In the genomic region with DNA sequence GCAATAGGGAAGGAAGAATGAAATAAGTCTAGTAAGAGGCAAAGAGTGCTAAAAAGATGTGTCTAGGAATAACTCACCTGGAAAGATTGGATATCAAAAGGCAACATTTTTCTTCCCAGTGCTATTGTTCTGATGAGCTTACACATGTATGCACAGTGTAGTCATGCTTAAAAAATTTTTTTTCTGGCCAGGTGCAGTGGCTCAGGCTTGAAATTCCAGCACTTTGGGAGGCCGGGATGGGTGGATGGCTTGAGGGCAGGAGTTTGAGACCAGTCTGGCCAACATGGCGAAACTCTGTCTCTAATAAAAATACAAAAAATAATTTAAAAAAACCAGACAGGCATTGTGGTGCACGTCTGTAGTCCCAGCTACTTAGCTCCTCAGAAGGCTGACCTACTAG, we compare ENCODE assay signal across 25 cellular contexts.
"Had no signal": no experiment of that assay in that cellular context is flagged by ENCODE, and none has a peak within 500 bp of the region (broad histone marks: within the 10 kb centered on the region; RNA-seq: fewer than 3 reads in every experiment).

No MANE protein-coding gene starts in this region.

- H3K4me3 Mint-ChIP-seq: dendritic cell treated with granulocyte-macrophage colony-stimulating factor and Interleukin-4, amounts not matched to agents 40 ng/mL and 50 ng/mL, for 4 days; naive thymus-derived CD8-positive, alpha-beta T cell; nephron progenitor cell; stimulated activated naive CD8-positive, alpha-beta T cell treated with anti-CD3 and anti-CD28 coated beads, Interleukin-15, amount 100 ng/mL, for 72 hours had no signal

- H3K9me3 Mint-ChIP-seq: dendritic cell treated with granulocyte-macrophage colony-stimulating factor and Interleukin-4, amounts not matched to agents 40 ng/mL and 50 ng/mL, for 4 days; stimulated activated naive CD8-positive, alpha-beta T cell treated with anti-CD3 and anti-CD28 coated beads, Interleukin-15, amount 100 ng/mL, for 72 hours had no signal

- H3K27me3 Mint-ChIP-seq: dendritic cell treated with granulocyte-macrophage colony-stimulating factor and Interleukin-4, amounts not matched to agents 40 ng/mL and 50 ng/mL, for 4 days; naive thymus-derived CD8-positive, alpha-beta T cell; stimulated activated naive CD8-positive, alpha-beta T cell treated with anti-CD3 and anti-CD28 coated beads, Interleukin-15, amount 100 ng/mL, for 72 hours had no signal

- H3K4me3 ChIP-seq: colonic mucosa, gastroesophageal sphincter, heart left ventricle, hepatocyte, lower lobe of right lung, prostate gland, right atrium auricular region, smooth muscle cell, suprapubic skin, transverse colon, vagina had no signal

- ATAC-seq: gastroesophageal sphincter; heart left ventricle; left ventricle myocardium superior; lower lobe of right lung; naive thymus-derived CD8-positive, alpha-beta T cell; sciatic nerve; stimulated activated naive CD8-positive, alpha-beta T cell treated with anti-CD3 and anti-CD28 coated beads, Interleukin-15, amount 100 ng/mL, for 72 hours had no signal

- H3K36me3 Mint-ChIP-seq: naive thymus-derived CD8-positive, alpha-beta T cell had no signal

- DNase-seq: colonic mucosa; effector memory CD4-positive, alpha-beta T cell; foreskin fibroblast; heart left ventricle; left ventricle myocardium superior; lower lobe of right lung; naive thymus-derived CD8-positive, alpha-beta T cell; nephron progenitor cell; nucleus accumbens; stimulated activated CD4-positive, alpha-beta T cell treated with anti-CD3 and anti-CD28 coated beads, Interleukin-12 subunit alpha, Interleukin-12 subunit beta, amount 100 ng/mL, for 4 hours; stimulated activated CD4-positive, alpha-beta T cell treated with anti-CD3 and anti-CD28 coated beads, Interleukin-1b, Interleukin-23, amount 100 ng/mL, for 48 hours; stimulated activated CD4-positive, alpha-beta T cell treated with anti-CD3 and anti-CD28 coated beads, Interleukin-4, amount 100 ng/mL, for 1 hour; stimulated activated CD8-positive, alpha-beta memory T cell treated with anti-CD3 and anti-CD28 coated beads, Interleukin-4, amount 100 ng/mL, for 48 hours; stimulated activated naive CD4-positive, alpha-beta T cell; stimulated activated naive CD8-positive, alpha-beta T cell treated with anti-CD3 and anti-CD28 coated beads, Interleukin-15, amount 100 ng/mL, for 72 hours; transverse colon had no signal

- H3K27ac Mint-ChIP-seq: dendritic cell treated with granulocyte-macrophage colony-stimulating factor and Interleukin-4, amounts not matched to agents 40 ng/mL and 50 ng/mL, for 4 days; naive thymus-derived CD8-positive, alpha-beta T cell; nephron progenitor cell; stimulated activated naive CD8-positive, alpha-beta T cell treated with anti-CD3 and anti-CD28 coated beads, Interleukin-15, amount 100 ng/mL, for 72 hours had no signal

- H3K4me1 Mint-ChIP-seq: naive thymus-derived CD8-positive, alpha-beta T cell; stimulated activated naive CD8-positive, alpha-beta T cell treated with anti-CD3 and anti-CD28 coated beads, Interleukin-15, amount 100 ng/mL, for 72 hours had no signal
